19 cellular contexts compared by ENCODE assay signal in the genomic region with DNA sequence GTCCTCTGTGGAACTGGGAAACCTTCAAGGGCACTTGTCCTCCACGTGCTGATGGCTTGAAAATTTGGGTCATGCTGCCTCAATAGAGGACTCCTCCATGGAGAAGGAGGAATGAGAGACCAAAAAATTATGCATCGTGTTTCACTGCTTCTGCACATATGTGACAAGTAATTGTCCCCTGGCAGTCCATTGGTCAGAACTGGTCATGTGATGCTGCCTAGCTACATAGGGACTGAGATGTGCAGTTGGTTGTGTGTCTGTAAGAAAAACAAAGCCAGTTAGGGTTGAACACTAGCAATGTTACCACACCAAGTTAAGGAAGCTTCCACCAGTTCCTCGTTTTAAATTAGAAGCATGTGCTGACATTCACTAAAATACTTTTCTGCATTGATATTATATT.
DNase-seq lines count a peak whose midpoint lies in the region; ATAC-seq, FAIRE-seq and TF ChIP-seq lines count a peak whose summit lies in the region.
"Had no signal": no experiment of that assay in that cellular context is flagged by ENCODE, and none has a peak within 500 bp of the region (broad histone marks: within the 10 kb centered on the region; RNA-seq: fewer than 3 reads in every experiment).

No MANE protein-coding gene starts in this region.

- no peaks in the 10 kb centered on the region for H3K36me3 ChIP-seq in SK-N-SH (replicated peaks in 1 of 2; ENCODE audit: control insufficient read depth in 1 of 2, insufficient read depth in 2 of 2, low read length in 1 of 2)
- H3K36me3 ChIP-seq in GM12878 (ENCODE audit: control insufficient read depth in 2 of 2, insufficient read depth in 2 of 2, low read length in 1 of 2) = no peaks in the 10 kb centered on the region

- DNase-seq in SK-N-SH = no peak
- DNase-seq in NAMALWA (ENCODE audit: low spot score) = peak; percentile 9
- DNase-seq in GM12878 (ENCODE audit: low read depth, low spot score) = no peak
- no peak for DNase-seq in NCI-H187 treated with DMSO at 0.1 percent for 48 hours (lab: John Stamatoyannopoulos, UW)
- no peak for DNase-seq in NCI-H345 (lab: John Stamatoyannopoulos, UW)
- DNase-seq: ACHN; C1 segment of cervical spinal cord; CD4-positive, alpha-beta T cell; COR-L47; DMS153; GF-D8; GM23248; H7; IMR-90 had no signal

- H3K4me2 ChIP-seq in SK-N-SH (no peak overlapping the region), GM12878 (ENCODE audit: control insufficient read depth, insufficient read depth) (no peak overlapping the region)
- H3K4me2 ChIP-seq: KMS-11 had no signal

- no peaks in the 10 kb centered on the region for H3K9me2 ChIP-seq in SK-N-SH

- RAD21 ChIA-PET in GM12878 (lab: Charles Lee; ENCODE audit: unreplicated experiment) = no interaction called here

- H3K27me3 ChIP-seq in SK-N-SH (ENCODE audit: insufficient read depth) (no peaks in the 10 kb centered on the region), GM12878 (replicated peaks in 1 of 2; ENCODE audit: control insufficient read depth in 2 of 2, insufficient read depth in 2 of 2, low read length in 1 of 2) (no peaks in the 10 kb centered on the region)

- 47% methylated on average over 3 of the region's 3 CpGs for WGBS in SK-N-SH (ENCODE audit: low lambda C conversion rate)
- 13% methylated on average over 3 of the region's 3 CpGs for WGBS in GM12878 (ENCODE audit: insufficient coverage, insufficient replicate concordance, low lambda C conversion rate, missing lambda C conversion rate)

- H3K9ac ChIP-seq in SK-N-SH (no peak overlapping the region), GM12878 (ENCODE audit: control insufficient read depth, insufficient read depth, low read length) (no peak overlapping the region)
- H3K9ac ChIP-seq: GM23248, KMS-11 had no signal

- H3K9me3 ChIP-seq in SK-N-SH (no peaks in the 10 kb centered on the region), GM12878 (replicated peaks; ENCODE audit: control insufficient read depth, insufficient read depth, low read length) (no peaks in the 10 kb centered on the region)

- intact Hi-C loops in GM12878 (cut with micrococcal nuclease; ENCODE audit: unreplicated experiment) = no loop called here

- no peaks in the 10 kb centered on the region for H3K79me2 ChIP-seq in SK-N-SH (ENCODE audit: insufficient read depth)
- H3K79me2 ChIP-seq in GM12878 (ENCODE audit: control insufficient read depth, insufficient read depth, low read length) = no peaks in the 10 kb centered on the region

- TF ChIP-seq RAD21 in SK-N-SH (IDR thresholded peaks at IDR 0.05; ENCODE audit: low read length) = no peak
- no peak for TF ChIP-seq RAD21 in GM12878 (IDR thresholded peaks at IDR 0.05; ENCODE audit: insufficient read depth, low read depth, low read length)

- CTCF ChIA-PET in SK-N-SH (lab: Yijun Ruan, JAX) (no interaction called here), GM12878 (lab: Yijun Ruan, JAX) (no interaction called here)

- SMC1A ChIA-PET in GM12878 (lab: Charles Lee; ENCODE audit: uncharacterized antibody, unreplicated experiment) = no interaction called here

- ATAC-seq in SK-N-SH treated with all-trans-retinoic acid at 6 μM for 48 hours (no peak), GM12878 (no peak), GM21576 (IDR thresholded peaks at IDR 0.05; ENCODE audit: unreplicated experiment) (no peak)

- FAIRE-seq in GM12878 (lab: Jason Lieb, UNC) = no peak
- FAIRE-seq: D721Med, GM18507 had no signal

- in situ Hi-C loops in GM12878 (cut with MboI) = no loop called here

- no peak for TF ChIP-seq CTCF in SK-N-SH (IDR thresholded peaks at IDR 0.05)
- no peak for TF ChIP-seq CTCF in GM12878 (IDR thresholded peaks at IDR 0.05 in 2 of 3, conservative IDR thresholded peaks at IDR 0.05 in 1 of 3; ENCODE audit: control insufficient read depth in 2 of 3, extremely low read depth in 1 of 3, insufficient read depth in 1 of 3, low read depth in 3 of 3, low read length in 3 of 3)

- BruUV-seq in GM12878 (replicated peaks; lab: Mats Ljungman, UMichigan) = no TSS peak

- TF ChIP-seq POLR2A in GM12878 (IDR thresholded peaks at IDR 0.05; ENCODE audit: low read depth, low read length) = no peak

- H3K27ac ChIP-seq in SK-N-SH (ENCODE audit: low read depth in 2 of 2, low read length in 1 of 2) = no peak overlapping the region
- H3K27ac ChIP-seq in GM12878 (ENCODE audit: control insufficient read depth, insufficient read depth) = no peak overlapping the region
- H3K27ac ChIP-seq: GM23248, KMS-11 had no signal

- H2AFZ ChIP-seq in SK-N-SH (ENCODE audit: low read depth) (no peak overlapping the region), GM12878 (ENCODE audit: control insufficient read depth, low read depth, low read length) (no peak overlapping the region)
- H2AFZ ChIP-seq: GM23248 had no signal

- POLR2A ChIA-PET in SK-N-SH (lab: Yijun Ruan, JAX) = no interaction called here
- POLR2A ChIA-PET in GM12878 (lab: Charles Lee) = no interaction called here

- no peak for TF ChIP-seq EP300 in SK-N-SH (IDR thresholded peaks at IDR 0.05; ENCODE audit: borderline replicate concordance in 1 of 2, low read depth in 1 of 2, low read length in 1 of 2)
- TF ChIP-seq EP300 in GM12878 (IDR thresholded peaks at IDR 0.05; ENCODE audit: borderline replicate concordance in 1 of 2, control insufficient read depth in 1 of 2, low read depth in 2 of 2, low read length in 2 of 2) = no peak

- H3K4me3 ChIP-seq in SK-N-SH (ENCODE audit: low read depth in 2 of 2, low read length in 1 of 2) = no peak overlapping the region
- H3K4me3 ChIP-seq in GM12878 = no peak overlapping the region
- H3K4me3 ChIP-seq: GM23248 had no signal

- H4K20me1 ChIP-seq in SK-N-SH (ENCODE audit: insufficient read depth) = no peaks in the 10 kb centered on the region
- H4K20me1 ChIP-seq in GM12878 (ENCODE audit: control insufficient read depth, insufficient read depth) = no peaks in the 10 kb centered on the region

- H3K4me1 ChIP-seq in SK-N-SH (ENCODE audit: control insufficient read depth in 1 of 2, insufficient read depth in 2 of 2, low read depth in 1 of 2, low read length in 1 of 2) = no peaks in the 10 kb centered on the region
- H3K4me1 ChIP-seq in GM12878 (ENCODE audit: control insufficient read depth, insufficient read depth, low read length) = no peaks in the 10 kb centered on the region

- H3F3A ChIP-seq in SK-N-SH (replicated peaks; ENCODE audit: insufficient read depth) = no peaks in the 10 kb centered on the region

TF ChIP-seq in SK-N-SH, 30 proteins besides CTCF, POLR2A, EP300 and RAD21:
- TF ChIP-seq, protein P1, sequence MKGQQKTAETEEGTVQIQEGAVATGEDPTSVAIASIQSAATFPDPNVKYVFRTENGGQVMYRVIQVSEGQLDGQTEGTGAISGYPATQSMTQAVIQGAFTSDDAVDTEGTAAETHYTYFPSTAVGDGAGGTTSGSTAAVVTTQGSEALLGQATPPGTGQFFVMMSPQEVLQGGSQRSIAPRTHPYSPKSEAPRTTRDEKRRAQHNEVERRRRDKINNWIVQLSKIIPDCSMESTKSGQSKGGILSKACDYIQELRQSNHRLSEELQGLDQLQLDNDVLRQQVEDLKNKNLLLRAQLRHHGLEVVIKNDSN (IDR thresholded peaks at IDR 0.05; ENCODE audit: borderline replicate concordance, low read depth) = peak; percentile 17; the same call in 1 of the 2 replicates
- TF ChIP-seq FOSL2 (IDR thresholded peaks at IDR 0.05; ENCODE audit: borderline replicate concordance, low read depth) = no peak
TF ChIP-seq in SK-N-SH: peak in this region for 1.

TF ChIP-seq in SK-N-SH treated with all-trans-retinoic acid at 6 μM for 48 hours, 23 proteins besides CTCF, POLR2A, EP300 and RAD21:
- TF ChIP-seq, protein P2, sequence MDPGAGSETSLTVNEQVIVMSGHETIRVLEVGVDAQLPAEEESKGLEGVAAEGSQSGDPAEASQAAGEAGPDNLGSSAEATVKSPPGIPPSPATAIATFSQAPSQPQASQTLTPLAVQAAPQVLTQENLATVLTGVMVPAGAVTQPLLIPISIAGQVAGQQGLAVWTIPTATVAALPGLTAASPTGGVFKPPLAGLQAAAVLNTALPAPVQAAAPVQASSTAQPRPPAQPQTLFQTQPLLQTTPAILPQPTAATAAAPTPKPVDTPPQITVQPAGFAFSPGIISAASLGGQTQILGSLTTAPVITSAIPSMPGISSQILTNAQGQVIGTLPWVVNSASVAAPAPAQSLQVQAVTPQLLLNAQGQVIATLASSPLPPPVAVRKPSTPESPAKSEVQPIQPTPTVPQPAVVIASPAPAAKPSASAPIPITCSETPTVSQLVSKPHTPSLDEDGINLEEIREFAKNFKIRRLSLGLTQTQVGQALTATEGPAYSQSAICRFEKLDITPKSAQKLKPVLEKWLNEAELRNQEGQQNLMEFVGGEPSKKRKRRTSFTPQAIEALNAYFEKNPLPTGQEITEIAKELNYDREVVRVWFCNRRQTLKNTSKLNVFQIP (CRISPR knock-in tag; IDR thresholded peaks at IDR 0.05; ENCODE audit: borderline replicate concordance, low read depth) = no peak
- TF ChIP-seq ZNF8 (CRISPR knock-in tag; IDR thresholded peaks at IDR 0.05) (no peak), ISL1 (CRISPR knock-in tag; IDR thresholded peaks at IDR 0.05) (no peak), TCF4 (CRISPR knock-in tag; IDR thresholded peaks at IDR 0.05; ENCODE audit: borderline replicate concordance) (no peak)

TF ChIP-seq in GM12878, 131 proteins besides CTCF, POLR2A, EP300 and RAD21:
- TF ChIP-seq, protein P1 (IDR thresholded peaks at IDR 0.05; ENCODE audit: borderline replicate concordance, extremely low read length, insufficient read depth, low read depth, low read length) = peak; percentile 34
- TF ChIP-seq, protein P3, sequence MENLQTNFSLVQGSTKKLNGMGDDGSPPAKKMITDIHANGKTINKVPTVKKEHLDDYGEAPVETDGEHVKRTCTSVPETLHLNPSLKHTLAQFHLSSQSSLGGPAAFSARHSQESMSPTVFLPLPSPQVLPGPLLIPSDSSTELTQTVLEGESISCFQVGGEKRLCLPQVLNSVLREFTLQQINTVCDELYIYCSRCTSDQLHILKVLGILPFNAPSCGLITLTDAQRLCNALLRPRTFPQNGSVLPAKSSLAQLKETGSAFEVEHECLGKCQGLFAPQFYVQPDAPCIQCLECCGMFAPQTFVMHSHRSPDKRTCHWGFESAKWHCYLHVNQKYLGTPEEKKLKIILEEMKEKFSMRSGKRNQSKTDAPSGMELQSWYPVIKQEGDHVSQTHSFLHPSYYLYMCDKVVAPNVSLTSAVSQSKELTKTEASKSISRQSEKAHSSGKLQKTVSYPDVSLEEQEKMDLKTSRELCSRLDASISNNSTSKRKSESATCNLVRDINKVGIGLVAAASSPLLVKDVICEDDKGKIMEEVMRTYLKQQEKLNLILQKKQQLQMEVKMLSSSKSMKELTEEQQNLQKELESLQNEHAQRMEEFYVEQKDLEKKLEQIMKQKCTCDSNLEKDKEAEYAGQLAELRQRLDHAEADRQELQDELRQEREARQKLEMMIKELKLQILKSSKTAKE (IDR thresholded peaks at IDR 0.05; ENCODE audit: low read depth, poor library complexity, severe bottlenecking) = no peak
